Comparison of ENCODE assay signal across 11 cellular contexts in the genomic region with DNA sequence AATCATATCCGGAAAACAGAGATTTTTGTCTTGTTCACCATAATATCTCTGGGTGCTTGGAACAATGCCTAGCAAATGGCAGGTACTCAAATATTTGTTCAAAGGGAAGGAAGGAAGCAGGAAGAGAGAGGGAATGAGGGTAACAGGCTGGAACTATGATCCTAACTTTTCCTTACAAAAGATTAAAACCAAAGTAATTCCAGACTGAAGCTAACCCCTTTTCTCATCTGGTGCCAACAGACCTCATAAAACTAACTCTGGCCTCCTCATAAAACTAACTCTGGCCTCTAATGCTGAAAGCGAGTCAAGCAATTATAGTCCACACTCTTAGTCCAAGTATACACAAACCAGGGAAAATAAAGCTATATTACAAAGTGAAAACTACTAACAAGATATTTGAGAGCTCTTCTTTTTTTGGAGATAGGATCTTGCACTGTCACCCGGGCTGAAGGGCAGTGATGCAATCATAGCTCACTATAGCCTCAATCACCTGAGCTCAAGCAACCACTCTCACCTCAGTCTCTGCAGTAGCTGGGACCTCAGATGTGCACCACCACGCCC.
DNase-seq lines count a peak whose midpoint lies in the region; ATAC-seq and TF ChIP-seq lines count a peak whose summit lies in the region.
"Had no signal": no experiment of that assay in that cellular context is flagged by ENCODE, and none has a peak within 500 bp of the region (broad histone marks: within the 10 kb centered on the region; RNA-seq: fewer than 3 reads in every experiment).

No MANE protein-coding gene starts in this region.

- CTCF ChIA-PET in activated CD4-positive, alpha-beta T cell treated with anti-CD3 and anti-CD28 coated beads for 36 hours (lab: Charles Lee): interaction anchor here (0.6 to 2.8 kb wide), 6 partner anchors 11 to 276 kb away, joined by 3 to 13 read pairs (median 4); no protein-coding TSS in a partner anchor
- CTCF ChIA-PET in PC-9 (lab: Charles Lee): no interaction called here

- H4K20me1 ChIP-seq in PC-9 (ENCODE audit: insufficient read depth): peaks cover 59% of the 10 kb centered on the region

- no peak overlapping the region for H3K4me3 Mint-ChIP-seq in activated CD4-positive, alpha-beta T cell treated with anti-CD3 and anti-CD28 coated beads for 36 hours
- H3K4me3 Mint-ChIP-seq in activated CD4-positive, alpha-beta T cell treated with anti-CD3 and anti-CD28 coated beads, Interleukin-2, amount 10 ng/mL, durations not matched to agents 24 days and 14 days: no peak overlapping the region
- no peak overlapping the region for H3K4me3 Mint-ChIP-seq in CD14-positive monocyte

- no peak overlapping the region for H3K4me2 ChIP-seq in PC-9

- in situ Hi-C loops in gastrocnemius medialis (cut with MboI; ENCODE audit: low sequenced_read_pairs in 4 of 4): no loop called here

- H3K27me3 ChIP-seq in PC-9 (ENCODE audit: insufficient read depth, low read depth) (no peaks in the 10 kb centered on the region), gastrocnemius medialis (no peaks in the 10 kb centered on the region)

- intact Hi-C loops in activated CD4-positive, alpha-beta T cell treated with anti-CD3 and anti-CD28 coated beads for 36 hours (cut with DNase I, micrococcal nuclease): loop anchor here in 1 of 2 experiments (2.0 kb wide), 1 partner anchor 26 kb away; no protein-coding TSS in a partner anchor
- intact Hi-C loops in activated CD4-positive, alpha-beta T cell treated with anti-CD3 and anti-CD28 coated beads, Interleukin-2, amount 10 ng/mL, durations not matched to agents 24 days and 14 days (cut with micrococcal nuclease): no loop called here
- intact Hi-C loops in PC-9 (cut with micrococcal nuclease; ENCODE audit: unreplicated experiment) (no loop called here), left ventricle myocardium superior (cut with micrococcal nuclease) (no loop called here), gastrocnemius medialis (cut with DNase I; ENCODE audit: low total_unique reads) (loop anchor here (5.0 kb wide), 1 partner anchor 84 kb away; a partner anchor contains a TSS), CD14-positive monocyte (cut with micrococcal nuclease) (no loop called here)

- H3F3A ChIP-seq in PC-9 (ENCODE audit: insufficient read depth, low read depth): peaks cover 14% of the 10 kb centered on the region

- peaks cover 3% of the 10 kb centered on the region for H3K36me3 Mint-ChIP-seq in activated CD4-positive, alpha-beta T cell treated with anti-CD3 and anti-CD28 coated beads for 36 hours (ENCODE audit: low read depth)
- H3K36me3 Mint-ChIP-seq in activated CD4-positive, alpha-beta T cell treated with anti-CD3 and anti-CD28 coated beads, Interleukin-2, amount 10 ng/mL, durations not matched to agents 24 days and 14 days (ENCODE audit: low read depth): peaks cover 8% of the 10 kb centered on the region
- peaks cover 0 to 5% of the 10 kb centered on the region in 2 donors for H3K36me3 Mint-ChIP-seq in CD14-positive monocyte

- POLR2A ChIA-PET in activated CD4-positive, alpha-beta T cell treated with anti-CD3 and anti-CD28 coated beads for 36 hours (lab: Charles Lee): interaction anchor here (0.9 to 1.4 kb wide), 2 partner anchors 10 to 55 kb away, joined by 4 to 5 read pairs; no protein-coding TSS in a partner anchor
- POLR2A ChIA-PET in PC-9 (lab: Charles Lee; ENCODE audit: unreplicated experiment): interaction anchor here (0.7 kb wide), 1 partner anchor 11 kb away, joined by 4 read pairs; no protein-coding TSS in a partner anchor

- H3K9me3 ChIP-seq in PC-9 (ENCODE audit: insufficient read depth, low read depth) (no peaks in the 10 kb centered on the region), gastrocnemius medialis (no peaks in the 10 kb centered on the region)

- H3K36me3 ChIP-seq in PC-9 (ENCODE audit: low read depth) (no peaks in the 10 kb centered on the region), gastrocnemius medialis (no peaks in the 10 kb centered on the region)

- H3K4me1 ChIP-seq in PC-9 (replicated peaks; ENCODE audit: insufficient read depth): no peaks in the 10 kb centered on the region
- H3K4me1 ChIP-seq in gastrocnemius medialis: peaks cover 59 to 65% of the 10 kb centered on the region in 2 donors

- no peaks in the 10 kb centered on the region for H3K9me3 Mint-ChIP-seq in activated CD4-positive, alpha-beta T cell treated with anti-CD3 and anti-CD28 coated beads for 36 hours (ENCODE audit: low read depth)
- no peaks in the 10 kb centered on the region for H3K9me3 Mint-ChIP-seq in activated CD4-positive, alpha-beta T cell treated with anti-CD3 and anti-CD28 coated beads, Interleukin-2, amount 10 ng/mL, durations not matched to agents 24 days and 14 days
- H3K9me3 Mint-ChIP-seq in CD14-positive monocyte: no peaks in the 10 kb centered on the region

- TF ChIP-seq POLR2A in gastrocnemius medialis (IDR thresholded peaks at IDR 0.05): no peak

- DNase-seq in activated CD4-positive, alpha-beta T cell treated with anti-CD3 and anti-CD28 coated beads for 36 hours: no peak
- DNase-seq in activated CD4-positive, alpha-beta T cell treated with anti-CD3 and anti-CD28 coated beads, Interleukin-2, amount 10 ng/mL, durations not matched to agents 24 days and 14 days: no peak
- DNase-seq in PC-9: no peak
- DNase-seq in left ventricle myocardium superior: no peak
- peak in 1 of 2 donors; percentile 54 for DNase-seq in gastrocnemius medialis
- no peak for DNase-seq in CD14-positive monocyte (ENCODE audit: low spot score)
- DNase-seq in effector CD4-positive, alpha-beta T cell: no peak
- DNase-seq in CD1c-positive myeloid dendritic cell (ENCODE audit: extremely low spot score): no peak
- DNase-seq: hypothalamus, NCI-H1092 treated with DMSO at 0.1 percent for 48 hours, T-helper 9 cell had no signal

- no peaks in the 10 kb centered on the region for H3K9me2 ChIP-seq in PC-9 (ENCODE audit: insufficient read depth)

- no TSS peak for BruUV-seq in PC-9 (replicated peaks; lab: Mats Ljungman, UMichigan)

- peak overlapping the region; percentile 70 for H3K27ac Mint-ChIP-seq in activated CD4-positive, alpha-beta T cell treated with anti-CD3 and anti-CD28 coated beads for 36 hours
- no peak overlapping the region for H3K27ac Mint-ChIP-seq in activated CD4-positive, alpha-beta T cell treated with anti-CD3 and anti-CD28 coated beads, Interleukin-2, amount 10 ng/mL, durations not matched to agents 24 days and 14 days
- H3K27ac Mint-ChIP-seq in CD14-positive monocyte: peak overlapping the region in 3 of 7 donors; percentile 33 to 68 (median 38)

- H3K27ac ChIP-seq in PC-9: 0 out of 2 replicates have a peak overlapping the region, but pooled peaks have one; percentile 7
- peak overlapping the region; percentile 56 to 76 (median 62) for H3K27ac ChIP-seq in gastrocnemius medialis

- no peak for TF ChIP-seq CTCF in PC-9 (conservative IDR thresholded peaks at IDR 0.05)
- no peak for TF ChIP-seq CTCF in gastrocnemius medialis (IDR thresholded peaks at IDR 0.05 in 4 of 5, conservative IDR thresholded peaks at IDR 0.05 in 1 of 5)
- TF ChIP-seq CTCF in CD14-positive monocyte (IDR thresholded peaks at IDR 0.05): no peak

- H3K27me3 Mint-ChIP-seq in activated CD4-positive, alpha-beta T cell treated with anti-CD3 and anti-CD28 coated beads for 36 hours: no peaks in the 10 kb centered on the region
- H3K27me3 Mint-ChIP-seq in activated CD4-positive, alpha-beta T cell treated with anti-CD3 and anti-CD28 coated beads, Interleukin-2, amount 10 ng/mL, durations not matched to agents 24 days and 14 days: no peaks in the 10 kb centered on the region
- no peaks in the 10 kb centered on the region for H3K27me3 Mint-ChIP-seq in CD14-positive monocyte (ENCODE audit: low read depth in 3 of 3)

- peaks cover 88% of the 10 kb centered on the region for H3K4me1 Mint-ChIP-seq in activated CD4-positive, alpha-beta T cell treated with anti-CD3 and anti-CD28 coated beads for 36 hours
- H3K4me1 Mint-ChIP-seq in activated CD4-positive, alpha-beta T cell treated with anti-CD3 and anti-CD28 coated beads, Interleukin-2, amount 10 ng/mL, durations not matched to agents 24 days and 14 days: peaks cover 43% of the 10 kb centered on the region
- peaks cover 52% of the 10 kb centered on the region for H3K4me1 Mint-ChIP-seq in CD14-positive monocyte

- ATAC-seq in activated CD4-positive, alpha-beta T cell treated with anti-CD3 and anti-CD28 coated beads for 36 hours: peak; percentile 47
- ATAC-seq in left ventricle myocardium superior: peak; percentile 22
- ATAC-seq in gastrocnemius medialis: peak; percentile 78 to 89

- H2AFZ ChIP-seq in PC-9: no peak overlapping the region

- H3K79me2 ChIP-seq in PC-9 (ENCODE audit: low read depth): peaks cover 100% of the 10 kb centered on the region

- H3K4me3 ChIP-seq in PC-9: no peak overlapping the region
- no peak overlapping the region for H3K4me3 ChIP-seq in gastrocnemius medialis

Comparison
In these comparisons a context has a peak if more than half of its experiments do, and no peak if none do; other contexts are left out.
1. ATAC-seq: peak in every context shown above with its lines; median percentile 84 in gastrocnemius medialis; 47 in activated CD4-positive, alpha-beta T cell treated with anti-CD3 and anti-CD28 coated beads for 36 hours; 22 in left ventricle myocardium superior.